In genomic region chr1:93753766-93754763, GRCh38 we compare ENCODE assay signal across 10 cellular contexts.
DNase-seq lines count a peak whose midpoint lies in the region; ATAC-seq and TF ChIP-seq lines count a peak whose summit lies in the region.
"Had no signal": no experiment of that assay in that cellular context is flagged by ENCODE, and none has a peak within 500 bp of the region (broad histone marks: within the 10 kb centered on the region; RNA-seq: fewer than 3 reads in every experiment).

No MANE protein-coding gene starts in this region.

- CTCF ChIA-PET in AG04450 (lab: Charles Lee), result interaction anchor here (1.0 to 2.0 kb wide), 3 partner anchors 58 to 125 kb away, joined by 3 to 6 read pairs (median 3); no protein-coding TSS in a partner anchor

- H3K27ac ChIP-seq in AG04450 (ENCODE audit: low read depth, low read length) (peak overlapping the region; percentile 91), stomach (no peak overlapping the region), uterus (no peak overlapping the region), heart right ventricle (peak overlapping the region in 1 of 10 donors; percentile 23)
- H3K27ac ChIP-seq: ovary had no signal

- in situ Hi-C loops in KBM-7 (cut with MboI; ENCODE audit: low pct_unique_long_range_greater_than_20kb, low sequenced_read_pairs), result no loop called here

- intact Hi-C loops in stomach (cut with DNase I; ENCODE audit: low total_unique reads) (no loop called here), uterus (cut with DNase I; ENCODE audit: low total_unique reads) (no loop called here), heart right ventricle (cut with DNase I) (loop anchor here in 2 of 10 donors (5.0 kb wide), 1 partner anchor 47 kb away; no protein-coding TSS in a partner anchor)

- no peak for TF ChIP-seq CTCF in AG04450 (IDR thresholded peaks at IDR 0.05; ENCODE audit: low read depth, low read length)
- TF ChIP-seq CTCF in stomach (IDR thresholded peaks at IDR 0.05), result no peak
- TF ChIP-seq CTCF in uterus (IDR thresholded peaks at IDR 0.05), result no peak
- TF ChIP-seq CTCF in heart right ventricle (IDR thresholded peaks at IDR 0.05), result no peak

- POLR2A ChIA-PET in AG04450 (lab: Yijun Ruan, JAX), result interaction anchor here (0.6 to 1.8 kb wide), 5 partner anchors 16 to 361 kb away, joined by 3 to 8 read pairs (median 6); partner anchors contain the start of gene BCAR3

- H3K36me3 ChIP-seq in stomach (no peaks in the 10 kb centered on the region), uterus (no peaks in the 10 kb centered on the region), heart right ventricle (no peaks in the 10 kb centered on the region)
- H3K36me3 ChIP-seq: ovary had no signal

- 49 to 72% (median 59%) methylated on average over 6 of the region's 6 CpGs for WGBS in stomach, 5 donors
- 63 to 65% methylated on average over 6 of the region's 6 CpGs for WGBS in heart right ventricle, 2 donors

- no peak for TF ChIP-seq EP300 in stomach (IDR thresholded peaks at IDR 0.05)

- H3K4me3 ChIP-seq in AG04450 (ENCODE audit: low read depth, low read length) (no peak overlapping the region), stomach (no peak overlapping the region), uterus (no peak overlapping the region), heart right ventricle (no peak overlapping the region)
- H3K4me3 ChIP-seq: ovary had no signal

- H3K27me3 ChIP-seq in AG04450 (ENCODE audit: control insufficient read depth, insufficient read depth, low read length) (no peaks in the 10 kb centered on the region), stomach (no peaks in the 10 kb centered on the region), uterus (no peaks in the 10 kb centered on the region), heart right ventricle (peaks cover 0 to 5% (median 0%) of the 10 kb centered on the region in 7 donors)
- H3K27me3 ChIP-seq: ovary had no signal

- ATAC-seq in heart right ventricle, result no peak

- H3K4me1 ChIP-seq in stomach (peaks cover 0 to 28% (median 3%) of the 10 kb centered on the region in 4 donors), uterus (no peaks in the 10 kb centered on the region), heart right ventricle (peaks cover 4 to 56% (median 34%) of the 10 kb centered on the region in 9 donors)

- TF ChIP-seq POLR2A in stomach (IDR thresholded peaks at IDR 0.05) (no peak), uterus (IDR thresholded peaks at IDR 0.05) (no peak)

- H3K9me3 ChIP-seq in AG04450 (ENCODE audit: control insufficient read depth, insufficient read depth, low read length), result no peaks in the 10 kb centered on the region
- no peaks in the 10 kb centered on the region for H3K9me3 ChIP-seq in stomach
- H3K9me3 ChIP-seq in uterus, result no peaks in the 10 kb centered on the region
- no peaks in the 10 kb centered on the region for H3K9me3 ChIP-seq in heart right ventricle
- H3K9me3 ChIP-seq: ovary had no signal

- peak; percentile 85 for DNase-seq in AG04450 (ENCODE audit: low read depth, low spot score)
- peak; percentile 9 for DNase-seq in KBM-7
- DNase-seq in astrocyte of the hippocampus (ENCODE audit: low read depth, low spot score), result peak; percentile 91
- peak; percentile 84 for DNase-seq in kidney tubule cell (ENCODE audit: low spot score)
- no peak for DNase-seq in stomach
- DNase-seq in NK-92 (lab: John Stamatoyannopoulos, UW; ENCODE audit: unreplicated experiment), result no peak
- no peak for DNase-seq in uterus
- DNase-seq in heart right ventricle, result no peak
- DNase-seq: stimulated activated naive CD4-positive, alpha-beta T cell had no signal

Comparison
In these comparisons a context has a peak if more than half of its experiments do, and no peak if none do; other contexts are left out.
1. DNase-seq: peak in AG04450 (single experiment), KBM-7 (single experiment), astrocyte of the hippocampus (single experiment) and kidney tubule cell (single experiment); none in stomach (single experiment), NK-92 (single experiment), uterus (0 of 2) and heart right ventricle (0 of 2).